In the genomic region with DNA sequence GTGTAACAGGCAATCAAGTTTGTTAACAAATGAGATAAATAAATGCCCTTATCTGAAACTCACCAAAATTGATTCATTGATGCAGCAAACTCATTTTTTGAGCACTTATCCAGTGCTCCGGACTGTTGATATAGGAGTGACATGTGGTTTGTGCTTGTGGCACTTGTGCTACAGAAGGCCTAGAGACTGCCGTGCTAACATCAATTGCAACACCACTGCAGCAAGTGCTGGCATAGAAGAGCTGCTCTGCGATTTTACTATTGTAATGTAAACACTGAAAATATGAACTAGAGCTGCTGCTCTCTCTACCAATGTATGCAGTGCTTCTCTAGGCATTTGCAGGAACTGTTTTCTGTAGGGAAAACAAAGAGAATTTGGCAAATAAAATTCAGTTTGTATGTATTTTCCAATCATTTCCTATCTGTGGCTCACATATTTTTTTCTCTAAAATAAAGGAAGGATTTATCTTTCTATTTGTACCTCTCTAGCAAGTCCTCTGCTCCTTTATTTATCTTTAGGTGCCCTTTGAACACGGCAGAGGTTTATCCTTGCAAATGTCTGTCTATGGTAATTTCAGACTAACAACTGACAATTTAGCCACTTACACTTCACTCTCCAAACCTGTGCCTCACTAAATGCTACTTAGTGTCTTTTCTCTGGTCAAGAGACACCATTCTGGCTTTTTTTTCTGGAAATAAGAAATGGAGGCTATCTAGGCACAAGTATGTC, we compare ENCODE assay signal across 18 cellular contexts.
A peak's percentile ranks its signal among the peaks of the same experiment; 100 is the strongest.
DNase-seq lines count a peak whose midpoint lies in the region; ATAC-seq and TF ChIP-seq lines count a peak whose summit lies in the region.
"Had no signal": no experiment of that assay in that cellular context is flagged by ENCODE, and none has a peak within 500 bp of the region (broad histone marks: within the 10 kb centered on the region; RNA-seq: fewer than 3 reads in every experiment).

No MANE protein-coding gene starts in this region.

- no peaks in the 10 kb centered on the region for H3K9me3 ChIP-seq in upper lobe of right lung
- H3K9me3 ChIP-seq: HAP-1 had no signal

- intact Hi-C loops in left colon (cut with DNase I, micrococcal nuclease) (no loop called here), upper lobe of right lung (cut with DNase I) (no loop called here)

- H3K27me3 ChIP-seq in upper lobe of right lung, result no peaks in the 10 kb centered on the region
- H3K27me3 ChIP-seq: uterus had no signal

- no peak overlapping the region for H3K4me3 ChIP-seq in upper lobe of right lung
- H3K4me3 ChIP-seq: HAP-1, uterus had no signal

- DNase-seq in NOMO-1 treated with DMSO at 0.1 percent for 48 hours (lab: John Stamatoyannopoulos, UW; ENCODE audit: unreplicated experiment), result peak; percentile 27
- DNase-seq in NOMO-1 treated with dmso at 0.1 percent for 144 hours (lab: John Stamatoyannopoulos, UW; ENCODE audit: unreplicated experiment), result no peak
- DNase-seq in NCI-H774 (lab: John Stamatoyannopoulos, UW), result peak; percentile 17
- DNase-seq in left colon, result peak; percentile 12 to 42
- no peak for DNase-seq in upper lobe of right lung
- no peak for DNase-seq in stimulated activated CD4-positive, alpha-beta T cell treated with anti-CD3 and anti-CD28 coated beads, Interleukin-1b, Interleukin-23, amount 100 ng/mL, for 48 hours
- no peak for DNase-seq in G401 (ENCODE audit: low spot score)
- DNase-seq: activated T-cell treated with anti-CD3 and anti-CD28 coated beads for 4 hours; CD4-positive, alpha-beta T cell; cortex of kidney; NCI-H1105 treated with DMSO at 0.1 percent for 48 hours; NCI-H524; stimulated activated naive CD8-positive, alpha-beta T cell treated with anti-CD3 and anti-CD28 coated beads, Interleukin-15, Interleukin-2, amounts not matched to agents 100 U/mL and 50 U/mL, for 24 hours; SW 1271; uterus had no signal

- in situ Hi-C loops in G401 (cut with HindIII; ENCODE audit: low sequenced_read_pairs), result no loop called here

- ATAC-seq in left colon, result peak; percentile 80
- ATAC-seq in upper lobe of right lung, result peak; percentile 83
- no peak for ATAC-seq in HG02840 (IDR thresholded peaks at IDR 0.05; ENCODE audit: low FRiP score, unreplicated experiment)
- ATAC-seq: stimulated activated naive CD8-positive, alpha-beta T cell treated with anti-CD3 and anti-CD28 coated beads, Interleukin-15, Interleukin-2, amounts not matched to agents 100 U/mL and 50 U/mL, for 24 hours had no signal

- no peaks in the 10 kb centered on the region for H3K4me1 ChIP-seq in upper lobe of right lung
- H3K4me1 ChIP-seq: uterus had no signal

- TF ChIP-seq CTCF in upper lobe of right lung (IDR thresholded peaks at IDR 0.05), result no peak

- no peak overlapping the region for H3K27ac ChIP-seq in upper lobe of right lung
- H3K27ac ChIP-seq: epithelial cell of prostate, uterus had no signal

- H3K36me3 ChIP-seq in upper lobe of right lung, result no peaks in the 10 kb centered on the region
- H3K36me3 ChIP-seq: HAP-1, uterus had no signal

Comparison
In these comparisons a context has a peak if more than half of its experiments do, and no peak if none do; other contexts are left out.
1. DNase-seq: peak in NOMO-1 treated with DMSO at 0.1 percent for 48 hours (single experiment), NCI-H774 (single experiment) and left colon (2 of 2); none in NOMO-1 treated with dmso at 0.1 percent for 144 hours (single experiment), upper lobe of right lung (single experiment), stimulated activated CD4-positive, alpha-beta T cell treated with anti-CD3 and anti-CD28 coated beads, Interleukin-1b, Interleukin-23, amount 100 ng/mL, for 48 hours (single experiment) and G401 (single experiment).